ENCODE assay signal across 5 cellular contexts in the genomic region with DNA sequence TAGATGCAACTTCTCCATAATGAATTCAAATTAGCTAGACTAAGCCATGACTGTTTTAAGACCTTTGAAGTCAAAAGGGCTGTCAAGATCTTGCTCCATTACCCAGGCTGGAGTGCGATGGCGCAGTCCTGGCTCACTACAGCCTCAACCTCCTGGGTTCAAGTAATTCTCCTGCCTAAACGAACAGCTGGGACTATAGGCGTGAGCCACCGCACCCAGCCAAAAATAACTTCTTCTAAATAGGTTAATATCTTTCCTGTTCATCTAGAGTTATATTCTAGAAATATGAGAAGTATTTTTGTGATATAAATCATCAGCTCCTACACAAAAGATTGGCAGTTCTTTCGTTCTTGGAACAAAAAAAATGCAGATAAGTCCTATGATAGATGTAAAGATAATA.
"Had no signal": no experiment of that assay in that cellular context is flagged by ENCODE, and none has a peak within 500 bp of the region (broad histone marks: within the 10 kb centered on the region; RNA-seq: fewer than 3 reads in every experiment).

No MANE protein-coding gene starts in this region.

- FAIRE-seq: HepG2, HTR-8/SVneo, K562 had no signal

- DNase-seq: IMR-90 had no signal

- H3K4me3 ChIP-seq: K562 had no signal

- H3K27ac ChIP-seq: HL-60 had no signal
